In the genomic region with DNA sequence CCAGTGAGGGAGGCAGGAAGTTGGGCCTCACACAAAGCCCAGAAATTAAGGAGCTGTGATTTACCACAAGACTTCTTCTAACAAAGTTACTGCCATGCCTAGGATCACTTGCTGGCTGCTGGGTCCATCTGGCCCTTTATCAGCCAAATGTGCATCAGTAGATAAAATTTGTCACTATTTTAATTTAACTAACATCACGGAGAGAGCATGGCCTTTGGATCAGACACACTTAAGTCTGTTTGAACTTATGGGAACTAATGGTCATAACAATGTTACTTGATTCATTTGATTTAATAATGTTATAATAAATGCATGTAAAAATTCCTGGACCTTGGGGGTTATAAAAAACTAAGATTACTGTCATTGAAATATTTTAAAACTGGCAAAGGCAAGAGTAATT, we compare ENCODE assay signal across 1 cellular context.
TF ChIP-seq lines count a peak whose summit lies in the region.

No MANE protein-coding gene starts in this region.

TF ChIP-seq in GM23338, 12 proteins besides CTCF, POLR2A, EP300 and RAD21 (continued from another document):
- TF ChIP-seq REST (IDR thresholded peaks at IDR 0.05; ENCODE audit: unreplicated experiment) (no peak), STAT1 (IDR thresholded peaks at IDR 0.05; ENCODE audit: unreplicated experiment) (no peak), EZH2 (IDR thresholded peaks at IDR 0.05; ENCODE audit: low read depth, unreplicated experiment) (no peak), ZNF114 (CRISPR knock-in tag; IDR thresholded peaks at IDR 0.05) (no peak), NANOG (IDR thresholded peaks at IDR 0.05; ENCODE audit: borderline replicate concordance) (no peak), CREB1 (CRISPR knock-in tag; IDR thresholded peaks at IDR 0.05; ENCODE audit: low read depth) (no peak)
